21 cellular contexts compared by ENCODE assay signal in genomic region chr3:56776551-56776950, GRCh38. TPM values are rescaled to one million over a fixed set of nuclear protein-coding genes. Genes with fewer than 3 reads are reported as not detected.
DNase-seq lines count a peak whose midpoint lies in the region; ATAC-seq and TF ChIP-seq lines count a peak whose summit lies in the region.
"Had no signal": no experiment of that assay in that cellular context is flagged by ENCODE, and none has a peak within 500 bp of the region (broad histone marks: within the 10 kb centered on the region; RNA-seq: fewer than 3 reads in every experiment).

No MANE protein-coding gene starts in this region.

- DNase-seq in activated CD4-positive, alpha-beta T cell treated with anti-CD3 and anti-CD28 coated beads, Interleukin-2, amount 10 ng/mL, durations not matched to agents 24 days and 14 days = no peak
- no peak for DNase-seq in activated CD4-positive, alpha-beta T cell treated with anti-CD3 and anti-CD28 coated beads, Interleukin-2, amount 50 U/mL, for 48 hours
- no peak for DNase-seq in left lung
- no peak for DNase-seq in stimulated activated effector memory CD8-positive, alpha-beta T cell treated with anti-CD3 and anti-CD28 coated beads, Interleukin-12 subunit alpha, Interleukin-12 subunit beta, amount 100 ng/mL, for 72 hours (ENCODE audit: low spot score in 2 of 2)
- no peak for DNase-seq in stimulated activated CD4-positive, alpha-beta T cell treated with anti-CD3 and anti-CD28 coated beads, Interleukin-4, amount 100 ng/mL, for 4 hours
- no peak for DNase-seq in prostate gland (ENCODE audit: low spot score)
- DNase-seq: Caco-2; effector CD4-positive, alpha-beta T cell; GF-D8; mammary epithelial cell; NCI-H1436 treated with DMSO at 0.1 percent for 48 hours; NCI-H524; OCI-M1; ovary; tibial artery had no signal

- H3K27ac ChIP-seq in left lung (peak overlapping the region in 1 of 2 donors; percentile 40), prostate gland (no peak overlapping the region)
- H3K27ac ChIP-seq: A549, ascending aorta, HL-60, ovary, tibial artery had no signal

- H3K4me3 ChIP-seq in left lung = no peak overlapping the region
- H3K4me3 ChIP-seq in prostate gland = no peak overlapping the region
- H3K4me3 ChIP-seq: A549, ascending aorta, ovary, tibial artery had no signal

- H3K36me3 ChIP-seq in left lung = peaks cover 0 to 16% of the 10 kb centered on the region in 2 donors
- no peaks in the 10 kb centered on the region for H3K36me3 ChIP-seq in prostate gland
- H3K36me3 ChIP-seq: ascending aorta, ovary had no signal

- H3K36me3 Mint-ChIP-seq in activated CD4-positive, alpha-beta T cell treated with anti-CD3 and anti-CD28 coated beads, Interleukin-2, amount 10 ng/mL, durations not matched to agents 24 days and 14 days (ENCODE audit: low read depth) = peaks cover 57% of the 10 kb centered on the region
- peaks cover 59% of the 10 kb centered on the region for H3K36me3 Mint-ChIP-seq in activated T-helper 17 cell treated with anti-CD3 and anti-CD28 coated beads, Interleukin-2, amount 50 U/mL, for 72 hours (ENCODE audit: low read depth)
- H3K36me3 Mint-ChIP-seq in stimulated activated effector memory CD8-positive, alpha-beta T cell treated with anti-CD3 and anti-CD28 coated beads, Interleukin-12 subunit alpha, Interleukin-12 subunit beta, amount 100 ng/mL, for 72 hours = peaks cover 25% of the 10 kb centered on the region

- no peaks in the 10 kb centered on the region for H3K27me3 Mint-ChIP-seq in activated CD4-positive, alpha-beta T cell treated with anti-CD3 and anti-CD28 coated beads, Interleukin-2, amount 10 ng/mL, durations not matched to agents 24 days and 14 days
- no peaks in the 10 kb centered on the region for H3K27me3 Mint-ChIP-seq in activated T-helper 17 cell treated with anti-CD3 and anti-CD28 coated beads, Interleukin-2, amount 50 U/mL, for 72 hours

- ATAC-seq in activated T-helper 17 cell treated with anti-CD3 and anti-CD28 coated beads, Interleukin-2, amount 50 U/mL, for 72 hours (replicated peaks) = no peak
- ATAC-seq in left lung (peak; percentile 15), HG03196 (IDR thresholded peaks at IDR 0.05; ENCODE audit: unreplicated experiment) (no peak)
- no peak for ATAC-seq in stimulated activated effector memory CD8-positive, alpha-beta T cell treated with anti-CD3 and anti-CD28 coated beads, Interleukin-12 subunit alpha, Interleukin-12 subunit beta, amount 100 ng/mL, for 72 hours
- ATAC-seq: A549, SK-N-SH treated with all-trans-retinoic acid at 6 μM for 48 hours had no signal

- peaks cover 4% of the 10 kb centered on the region for H3K9me3 Mint-ChIP-seq in activated CD4-positive, alpha-beta T cell treated with anti-CD3 and anti-CD28 coated beads, Interleukin-2, amount 10 ng/mL, durations not matched to agents 24 days and 14 days
- peaks cover 4% of the 10 kb centered on the region for H3K9me3 Mint-ChIP-seq in activated T-helper 17 cell treated with anti-CD3 and anti-CD28 coated beads, Interleukin-2, amount 50 U/mL, for 72 hours
- H3K9me3 Mint-ChIP-seq in stimulated activated effector memory CD8-positive, alpha-beta T cell treated with anti-CD3 and anti-CD28 coated beads, Interleukin-12 subunit alpha, Interleukin-12 subunit beta, amount 100 ng/mL, for 72 hours = no peaks in the 10 kb centered on the region

- H3K9me3 ChIP-seq in left lung = no peaks in the 10 kb centered on the region
- no peaks in the 10 kb centered on the region for H3K9me3 ChIP-seq in prostate gland
- H3K9me3 ChIP-seq: A549, ascending aorta, Caco-2, ovary, tibial artery had no signal

- H3K27me3 ChIP-seq in left lung = no peaks in the 10 kb centered on the region
- H3K27me3 ChIP-seq in prostate gland (replicated peaks; ENCODE audit: insufficient read depth) = no peaks in the 10 kb centered on the region
- H3K27me3 ChIP-seq: ascending aorta, ovary, tibial artery had no signal

- intact Hi-C loops in activated CD4-positive, alpha-beta T cell treated with anti-CD3 and anti-CD28 coated beads, Interleukin-2, amount 10 ng/mL, durations not matched to agents 24 days and 14 days (cut with micrococcal nuclease) = no loop called here
- intact Hi-C loops in left lung (cut with DNase I) (no loop called here), prostate gland (cut with DNase I) (no loop called here)

- WGBS in prostate gland = 63% methylated on average over 3 of the region's 3 CpGs

- peaks cover 3 to 74% of the 10 kb centered on the region in 2 donors for H3K4me1 ChIP-seq in left lung
- no peaks in the 10 kb centered on the region for H3K4me1 ChIP-seq in prostate gland (replicated peaks)
- H3K4me1 ChIP-seq: A549, ascending aorta, tibial artery had no signal

- TF ChIP-seq CTCF in left lung (IDR thresholded peaks at IDR 0.05) = no peak
- no peak for TF ChIP-seq CTCF in prostate gland (IDR thresholded peaks at IDR 0.05)

- no peak for TF ChIP-seq POLR2A in prostate gland (IDR thresholded peaks at IDR 0.05)

- H3K27ac Mint-ChIP-seq in activated CD4-positive, alpha-beta T cell treated with anti-CD3 and anti-CD28 coated beads, Interleukin-2, amount 10 ng/mL, durations not matched to agents 24 days and 14 days = peak overlapping the region; percentile 63
- peak overlapping the region; percentile 81 for H3K27ac Mint-ChIP-seq in activated T-helper 17 cell treated with anti-CD3 and anti-CD28 coated beads, Interleukin-2, amount 50 U/mL, for 72 hours
- peak overlapping the region; percentile 70 for H3K27ac Mint-ChIP-seq in stimulated activated effector memory CD8-positive, alpha-beta T cell treated with anti-CD3 and anti-CD28 coated beads, Interleukin-12 subunit alpha, Interleukin-12 subunit beta, amount 100 ng/mL, for 72 hours

- H3K4me1 Mint-ChIP-seq in activated CD4-positive, alpha-beta T cell treated with anti-CD3 and anti-CD28 coated beads, Interleukin-2, amount 10 ng/mL, durations not matched to agents 24 days and 14 days = peaks cover 65% of the 10 kb centered on the region
- H3K4me1 Mint-ChIP-seq in activated T-helper 17 cell treated with anti-CD3 and anti-CD28 coated beads, Interleukin-2, amount 50 U/mL, for 72 hours = peaks cover 43% of the 10 kb centered on the region
- H3K4me1 Mint-ChIP-seq in stimulated activated effector memory CD8-positive, alpha-beta T cell treated with anti-CD3 and anti-CD28 coated beads, Interleukin-12 subunit alpha, Interleukin-12 subunit beta, amount 100 ng/mL, for 72 hours = peaks cover 76% of the 10 kb centered on the region

- H3K4me3 Mint-ChIP-seq in activated CD4-positive, alpha-beta T cell treated with anti-CD3 and anti-CD28 coated beads, Interleukin-2, amount 10 ng/mL, durations not matched to agents 24 days and 14 days = no peak overlapping the region
- peak overlapping the region; percentile 51 for H3K4me3 Mint-ChIP-seq in activated T-helper 17 cell treated with anti-CD3 and anti-CD28 coated beads, Interleukin-2, amount 50 U/mL, for 72 hours
- H3K4me3 Mint-ChIP-seq in stimulated activated effector memory CD8-positive, alpha-beta T cell treated with anti-CD3 and anti-CD28 coated beads, Interleukin-12 subunit alpha, Interleukin-12 subunit beta, amount 100 ng/mL, for 72 hours = peak overlapping the region; percentile 33

RNA-seq across cellular contexts. Expression of gene ARHGEF3, which starts 25.2 kb away (rescaled TPM):
- 52.7 and 54.4 TPM in 2 replicates for total RNA-seq in activated CD4-positive, alpha-beta T cell treated with anti-CD3 and anti-CD28 coated beads, Interleukin-2, amount 10 ng/mL, durations not matched to agents 24 days and 14 days
- 10 to 100 TPM; 12.3 to 17.0 TPM for total RNA-seq in activated T-helper 17 cell treated with anti-CD3 and anti-CD28 coated beads, Interleukin-2, amount 50 U/mL, for 72 hours
- total RNA-seq in left lung (10 to 100 TPM; 24.1 to 34.1 TPM), prostate gland (10 to 100 TPM; 21.6 to 59.4 TPM)
